ENCODE assay signal across 30 cellular contexts in the genomic region with DNA sequence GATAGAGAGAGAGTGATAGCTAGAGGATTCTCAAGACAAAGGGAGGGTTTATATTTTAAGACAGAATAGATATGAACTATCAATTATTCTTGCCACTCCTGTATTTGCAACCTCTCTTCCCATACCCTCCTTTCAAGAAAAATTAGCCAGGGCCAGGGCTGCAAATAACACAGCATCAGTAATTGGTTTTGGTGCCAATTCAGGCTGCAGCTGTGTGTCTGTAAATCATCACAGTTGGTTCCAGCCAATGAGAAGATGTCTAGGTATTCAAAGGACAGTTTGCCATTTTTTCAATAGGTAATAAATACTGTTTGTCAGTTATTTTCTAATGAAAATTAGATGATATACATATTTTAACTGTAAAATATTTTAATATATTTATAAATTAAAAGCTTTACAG.
"Had no signal": no experiment of that assay in that cellular context is flagged by ENCODE, and none has a peak within 500 bp of the region (broad histone marks: within the 10 kb centered on the region; RNA-seq: fewer than 3 reads in every experiment).

No MANE protein-coding gene starts in this region.

- H3K9ac ChIP-seq: SK-N-SH had no signal

- H2AFZ ChIP-seq: PC-9 had no signal

- H3K27ac ChIP-seq: PC-9, RWPE1, SJCRH30 had no signal

- H3K36me3 ChIP-seq: SJCRH30 had no signal

- H3K9me2 ChIP-seq: SK-N-SH had no signal

- H3K27me3 ChIP-seq: SJCRH30 had no signal

- DNase-seq: Kasumi-1, MM.1S, MV-4-11, NCI-H1092, NCI-H1105, NCI-H1417 treated with DMSO at 0.1 percent for 48 hours, NCI-H1436 treated with DMSO at 0.1 percent for 48 hours, NCI-H1694 treated with DMSO at 0.1 percent for 48 hours, NCI-H187 treated with DMSO at 0.1 percent for 48 hours, NCI-H2029, NCI-H2081, NCI-H2171 treated with DMSO at 0.1 percent for 48 hours, NCI-H2227 treated with DMSO at 0.1 percent for 48 hours, NCI-H345, NCI-H446, NCI-H510A treated with DMSO at 0.1 percent for 48 hours, NCI-H524 treated with DMSO at 0.1 percent for 48 hours, NCI-H526 treated with DMSO at 0.1 percent for 48 hours, NCI-H774, PC-9, SHP77, SIG-M5, SK-N-SH, SW 1271, T-helper 1 cell had no signal

- H3K4me2 ChIP-seq: PC-9, SK-N-SH had no signal

- ATAC-seq: Panc1, Right ventricle myocardium inferior had no signal

- H3K4me3 ChIP-seq: PC-9, SJCRH30 had no signal

- FAIRE-seq: RCC 7860 had no signal
